In the genomic region with DNA sequence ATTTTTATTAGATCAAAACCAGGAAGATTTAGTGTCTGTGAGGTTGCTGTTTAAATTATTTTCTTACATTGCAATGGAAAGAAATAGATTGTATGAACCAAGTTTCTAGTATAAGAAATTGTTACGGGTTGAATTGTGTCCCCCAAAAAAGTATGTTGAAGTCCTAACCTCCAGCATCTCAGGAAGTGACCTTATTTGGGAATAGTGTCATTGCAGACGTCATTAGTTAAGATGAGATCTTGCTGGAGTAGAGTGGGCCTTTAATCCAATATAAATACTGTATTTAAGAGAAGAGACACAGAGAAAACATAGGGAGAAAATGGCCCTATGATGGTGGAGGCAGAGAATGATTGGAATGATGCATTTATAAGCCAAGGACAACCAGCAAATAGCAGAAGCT, we compare ENCODE assay signal across 1 cellular context.
TF ChIP-seq lines count a peak whose summit lies in the region.

No MANE protein-coding gene starts in this region.

TF ChIP-seq in H1, 55 proteins besides CTCF, POLR2A, EP300 and RAD21 (continued from another document):
- TF ChIP-seq SRF (IDR thresholded peaks at IDR 0.05; ENCODE audit: low read depth, low read length) (0 out of 2 replicates have a peak, but pooled peaks have one; percentile 42), SP2 (IDR thresholded peaks at IDR 0.05; ENCODE audit: low read length) (no peak)
TF ChIP-seq in H1: peak in this region for 1.
